In the genomic region with DNA sequence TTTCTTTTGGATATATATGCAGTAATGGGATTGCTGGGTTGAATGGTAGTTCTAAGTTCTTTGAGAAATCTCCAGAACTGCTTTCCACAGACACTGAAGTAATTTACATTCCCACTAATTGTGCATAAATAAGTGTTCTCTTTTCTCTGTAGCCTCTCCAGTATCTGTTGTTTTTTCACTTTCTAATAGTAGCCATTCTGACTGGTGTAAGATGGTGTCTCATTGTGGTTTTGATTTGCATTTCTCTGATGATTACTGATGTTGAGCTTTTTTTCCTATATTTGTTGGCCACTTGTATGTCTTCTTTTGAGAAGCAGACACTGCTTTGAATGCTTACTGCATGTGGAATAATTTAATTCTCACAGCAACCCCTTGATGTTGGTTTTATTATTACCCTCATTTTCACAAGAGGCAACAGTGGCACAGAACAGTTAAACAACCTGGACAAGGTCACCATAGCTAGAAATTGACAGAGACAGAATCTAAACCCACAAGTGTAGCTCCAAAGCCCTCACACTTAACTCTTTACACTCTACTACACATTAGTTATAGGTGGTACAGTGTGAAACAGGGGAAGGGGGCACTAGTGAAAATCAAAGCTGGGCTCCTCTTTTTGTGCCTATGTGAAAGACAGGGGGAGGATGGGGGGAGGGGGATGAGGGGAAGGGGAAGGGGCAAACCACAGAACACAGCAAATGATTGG, we compare ENCODE assay signal across 15 cellular contexts.
DNase-seq lines count a peak whose midpoint lies in the region; ATAC-seq and TF ChIP-seq lines count a peak whose summit lies in the region.
"Had no signal": no experiment of that assay in that cellular context is flagged by ENCODE, and none has a peak within 500 bp of the region (broad histone marks: within the 10 kb centered on the region; RNA-seq: fewer than 3 reads in every experiment).

No MANE protein-coding gene starts in this region.

- intact Hi-C loops in left lung (cut with DNase I): no loop called here

- H3K4me1 ChIP-seq in mesendoderm (ENCODE audit: control insufficient read depth, low read depth, low read length) (no peaks in the 10 kb centered on the region), left lung (no peaks in the 10 kb centered on the region)

- no peak for DNase-seq in mesendoderm
- no peak for DNase-seq in NCI-H2227 treated with DMSO at 0.1 percent for 48 hours (lab: John Stamatoyannopoulos, UW)
- DNase-seq in left lung: no peak
- DNase-seq in NCI-H69 (lab: John Stamatoyannopoulos, UW): no peak
- DNase-seq in cerebellar nuclear complex (lab: John Stamatoyannopoulos, UW): no peak
- DNase-seq: activated CD4-positive, alpha-beta T cell treated with anti-CD3 and anti-CD28 coated beads, Interleukin-2, amount 50 U/mL, for 4 hours; activated gamma-delta T cell treated with Interleukin-2 at 50 U/mL for 16 hours; PC-3; T-helper 17 cell had no signal

- H3K9ac ChIP-seq in mesendoderm (ENCODE audit: low read length): no peak overlapping the region

- TF ChIP-seq CTCF in left lung (IDR thresholded peaks at IDR 0.05): no peak

- H3K23ac ChIP-seq in mesendoderm (ENCODE audit: low read length): no peak overlapping the region

- H2BK5ac ChIP-seq in mesendoderm (ENCODE audit: low read length): no peak overlapping the region

- H3K36me3 ChIP-seq in mesendoderm (ENCODE audit: control insufficient read depth, insufficient read depth, low read length) (no peaks in the 10 kb centered on the region), left lung (no peaks in the 10 kb centered on the region)
- H3K36me3 ChIP-seq: neutrophil had no signal

- no peak overlapping the region for H3K27ac ChIP-seq in mesendoderm (ENCODE audit: low read depth, low read length)
- H3K27ac ChIP-seq in left lung: no peak overlapping the region
- H3K27ac ChIP-seq: hepatocyte, neutrophil, tibial nerve had no signal

- no peak overlapping the region for H3K4ac ChIP-seq in mesendoderm (ENCODE audit: low read depth, low read length)

- H4K5ac ChIP-seq in mesendoderm (ENCODE audit: low read length): no peak overlapping the region

- H3K79me1 ChIP-seq in mesendoderm (ENCODE audit: low read length): no peaks in the 10 kb centered on the region

- H3K4me2 ChIP-seq in mesendoderm (ENCODE audit: low read length): no peak overlapping the region
- H3K4me2 ChIP-seq: hepatocyte had no signal

- H3K4me3 ChIP-seq in mesendoderm (ENCODE audit: low read length) (no peak overlapping the region), left lung (no peak overlapping the region)
- H3K4me3 ChIP-seq: hepatocyte, tibial nerve had no signal

- no peak overlapping the region for H2AK5ac ChIP-seq in mesendoderm (ENCODE audit: low read length)

- H2BK15ac ChIP-seq in mesendoderm (replicated peaks; ENCODE audit: low read depth): no peak overlapping the region

- H3K18ac ChIP-seq in mesendoderm (ENCODE audit: low read length): peak overlapping the region; percentile 51

- no peak overlapping the region for H4K8ac ChIP-seq in mesendoderm (ENCODE audit: low read depth, low read length)

- no peaks in the 10 kb centered on the region for H3K79me2 ChIP-seq in mesendoderm (ENCODE audit: control insufficient read depth, insufficient read depth, low read length)
- H3K79me2 ChIP-seq: hepatocyte had no signal

- no peaks in the 10 kb centered on the region for H3K9me3 ChIP-seq in left lung
- H3K9me3 ChIP-seq: neutrophil, tibial nerve had no signal

- no peak overlapping the region for H3K56ac ChIP-seq in mesendoderm (ENCODE audit: low read length)

- peak; percentile 86 for ATAC-seq in GM19328 (IDR thresholded peaks at IDR 0.05; ENCODE audit: unreplicated experiment)
- ATAC-seq in HG02571 (IDR thresholded peaks at IDR 0.05; ENCODE audit: unreplicated experiment): peak; percentile 87
- peak; percentile 72 for ATAC-seq in HG03108 (IDR thresholded peaks at IDR 0.05; ENCODE audit: unreplicated experiment)
- ATAC-seq in left lung: no peak
- ATAC-seq: PC-3, T-helper 17 cell had no signal

- no peaks in the 10 kb centered on the region for H3K27me3 ChIP-seq in mesendoderm (ENCODE audit: insufficient read depth, low read length, poor library complexity)
- H3K27me3 ChIP-seq in left lung: no peaks in the 10 kb centered on the region
- H3K27me3 ChIP-seq: hepatocyte, neutrophil, tibial nerve had no signal

- H2BK120ac ChIP-seq in mesendoderm (ENCODE audit: low read depth, low read length): no peak overlapping the region
